1 cellular context compared by ENCODE assay signal in the genomic region with DNA sequence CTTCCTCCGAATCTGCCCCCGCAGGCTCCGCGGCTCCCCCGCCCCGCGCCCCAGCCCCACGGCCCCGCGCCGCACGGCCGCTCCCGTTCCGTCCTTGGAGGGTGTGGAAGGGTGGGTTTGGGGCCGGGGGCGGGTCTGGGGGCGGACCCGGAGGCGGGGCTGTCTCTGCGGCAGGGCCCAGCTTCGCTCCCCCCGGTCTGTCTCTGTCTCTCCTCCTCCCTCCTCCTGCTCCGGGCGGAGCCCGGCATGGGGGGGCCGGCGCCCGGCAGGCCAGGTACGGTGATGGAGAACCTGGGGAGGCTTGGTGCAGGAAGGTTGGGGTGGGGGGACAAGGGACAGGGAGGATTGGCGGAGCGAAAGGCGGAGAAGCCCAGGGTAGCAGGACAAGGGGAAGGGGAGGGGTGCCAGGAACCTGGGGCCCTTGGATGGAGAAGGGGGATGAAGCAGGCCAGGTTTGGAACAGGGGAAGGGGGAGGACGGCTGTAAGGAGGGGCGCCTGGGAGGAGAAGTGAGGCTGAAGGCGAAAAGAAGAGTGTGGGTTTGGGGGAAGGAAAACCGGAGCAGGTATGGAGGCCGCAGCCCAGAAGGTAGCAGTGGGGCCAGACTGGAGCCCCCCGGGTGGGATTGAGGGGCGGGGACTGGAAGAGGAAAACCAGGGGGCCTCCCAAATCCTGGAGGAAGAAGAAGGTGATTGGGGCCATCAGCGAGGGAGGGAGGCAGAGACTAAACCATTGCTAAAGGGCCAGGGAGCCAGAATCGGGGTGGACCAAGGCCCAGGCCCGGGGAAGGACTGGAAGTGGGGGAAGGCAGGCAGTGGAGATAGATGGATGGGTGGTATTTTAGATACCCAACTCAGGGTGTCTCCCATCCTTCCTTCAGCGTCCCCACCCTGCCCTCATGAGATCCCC.
TF ChIP-seq lines count a peak whose summit lies in the region.

A gene (plus strand): TSS at position 200 of the 908 bp plus-strand sequence. CDS start 1,385 bp downstream, outside the sequence.

TF ChIP-seq in endothelial cell of umbilical vein, 7 proteins besides CTCF, POLR2A, EP300 and RAD21:
- no peak for TF ChIP-seq EZH2 (IDR thresholded peaks at IDR 0.05; ENCODE audit: borderline replicate concordance, low read depth, low read length, severe bottlenecking)
- TF ChIP-seq GATA2 (IDR thresholded peaks at IDR 0.05; ENCODE audit: insufficient read depth, insufficient read length, low read depth, low read length): no peak
- no peak for TF ChIP-seq MYC (IDR thresholded peaks at IDR 0.05; ENCODE audit: low read depth, low read length)
- TF ChIP-seq, protein P1, sequence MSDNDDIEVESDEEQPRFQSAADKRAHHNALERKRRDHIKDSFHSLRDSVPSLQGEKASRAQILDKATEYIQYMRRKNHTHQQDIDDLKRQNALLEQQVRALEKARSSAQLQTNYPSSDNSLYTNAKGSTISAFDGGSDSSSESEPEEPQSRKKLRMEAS (IDR thresholded peaks at IDR 0.05; ENCODE audit: insufficient read depth, insufficient read length): no peak
- TF ChIP-seq JUN (IDR thresholded peaks at IDR 0.05; ENCODE audit: borderline replicate concordance, insufficient read depth, insufficient read length, low read depth): no peak
- TF ChIP-seq FOS (IDR thresholded peaks at IDR 0.05; ENCODE audit: borderline replicate concordance, insufficient read depth, low read length): no peak
- TF ChIP-seq POLR2AphosphoS5 (IDR thresholded peaks at IDR 0.05; ENCODE audit: insufficient read depth, low read depth, low read length): no peak
